Comparison of ENCODE assay signal across 8 cellular contexts in genomic region chr20:33443006-33443511, GRCh38. TPM values are rescaled to one million over a fixed set of nuclear protein-coding genes. Genes with fewer than 3 reads are reported as not detected.
DNase-seq lines count a peak whose midpoint lies in the region; ATAC-seq and TF ChIP-seq lines count a peak whose summit lies in the region.

No MANE protein-coding gene starts in this region.

- no peaks in the 10 kb centered on the region for H3K4me1 ChIP-seq in foreskin keratinocyte
- peaks cover 2% of the 10 kb centered on the region for H3K4me1 ChIP-seq in ovary (ENCODE audit: insufficient read depth)

- H3K4me3 ChIP-seq in ovary: peak overlapping the region; percentile 71

- ATAC-seq in HG03342 (IDR thresholded peaks at IDR 0.05; ENCODE audit: unreplicated experiment) (peak; percentile 22), foreskin keratinocyte (peak; percentile 22), GM19455 (IDR thresholded peaks at IDR 0.05; ENCODE audit: unreplicated experiment) (no peak)

- H3K27me3 ChIP-seq in foreskin keratinocyte: no peaks in the 10 kb centered on the region
- H3K27me3 ChIP-seq in ovary: no peaks in the 10 kb centered on the region

- 2 to 4% (median 3%) methylated on average over 34 to 45 of the region's 45 CpGs for WGBS in ovary, 3 donors

- no peak for TF ChIP-seq EP300 in ovary (IDR thresholded peaks at IDR 0.05)

- TF ChIP-seq CTCF in foreskin keratinocyte (conservative IDR thresholded peaks at IDR 0.05): no peak
- no peak for TF ChIP-seq CTCF in ovary (IDR thresholded peaks at IDR 0.05)

- H3K27ac ChIP-seq in foreskin keratinocyte (no peak overlapping the region), ovary (peak overlapping the region; percentile 55 to 66)

- no peaks in the 10 kb centered on the region for H3K36me3 ChIP-seq in ovary

- intact Hi-C loops in ovary (cut with DNase I): no loop called here

- H3K9me3 ChIP-seq in ovary: no peaks in the 10 kb centered on the region

- TF ChIP-seq POLR2A in ovary (IDR thresholded peaks at IDR 0.05): no peak

- peak; percentile 79 for DNase-seq in DMS 273 (lab: John Stamatoyannopoulos, UW; ENCODE audit: unreplicated experiment)
- DNase-seq in DMS 273 treated with DMSO at 0.1 percent for 48 hours (lab: John Stamatoyannopoulos, UW): no peak
- DNase-seq in activated CD8-positive, alpha-beta memory T cell treated with anti-CD3 and anti-CD28 coated beads, Interleukin-2, amount 50 U/mL, for 48 hours: peak; percentile 68
- no peak for DNase-seq in foreskin keratinocyte
- DNase-seq in ovary: peak; percentile 46 to 73 (median 70)
- no peak for DNase-seq in UCSD-AML1 (lab: John Stamatoyannopoulos, UW; ENCODE audit: unreplicated experiment)

RNA-seq across cellular contexts. Expression of gene SNTA1, which starts 0.5 kb away (rescaled TPM):
- 4.7 and 5.8 TPM in 2 replicates for total RNA-seq in foreskin keratinocyte
- polyA plus RNA-seq in foreskin keratinocyte: 5.2 and 6.2 TPM in 2 replicates
- total RNA-seq in ovary: 10 to 100 TPM; 18.4 to 31.5 (median 24.2) TPM
- 10 to 100 TPM in 1 of 2 donors, 1 to 10 TPM in 1; 6.3 to 20.2 TPM for polyA plus RNA-seq in ovary

RNA-seq across cellular contexts. Expression of gene CDK5RAP1, which starts 41.7 kb away (rescaled TPM):
- 32.9 and 43.0 TPM in 2 replicates for total RNA-seq in foreskin keratinocyte
- polyA plus RNA-seq in foreskin keratinocyte: 40.2 and 47.7 TPM in 2 replicates
- total RNA-seq in ovary: 10 to 100 TPM; 17.3 to 23.5 (median 19.4) TPM
- 10 to 100 TPM; 18.4 to 31.9 TPM for polyA plus RNA-seq in ovary

RNA-seq across cellular contexts. Expression of gene CBFA2T2, which starts 46.8 kb away (rescaled TPM):
- 6.3 and 7.0 TPM in 2 replicates for total RNA-seq in foreskin keratinocyte
- 2.5 and 2.7 TPM in 2 replicates for polyA plus RNA-seq in foreskin keratinocyte
- total RNA-seq in ovary: 10 to 100 TPM; 11.5 to 29.8 (median 21.5) TPM
- 10 to 100 TPM in 1 of 2 donors, 1 to 10 TPM in 1; 9.4 to 21.2 TPM for polyA plus RNA-seq in ovary

Comparison
In these comparisons a context has a peak if more than half of its experiments do, and no peak if none do; other contexts are left out.
1. DNase-seq: peak in DMS 273 (single experiment), activated CD8-positive, alpha-beta memory T cell treated with anti-CD3 and anti-CD28 coated beads, Interleukin-2, amount 50 U/mL, for 48 hours (single experiment) and ovary (5 of 5); none in DMS 273 treated with DMSO at 0.1 percent for 48 hours (single experiment), foreskin keratinocyte (0 of 2) and UCSD-AML1 (single experiment).